Comparison of ENCODE assay signal across 24 cellular contexts in genomic region chr17:71625330-71625729, GRCh38.
DNase-seq lines count a peak whose midpoint lies in the region; ATAC-seq, FAIRE-seq and TF ChIP-seq lines count a peak whose summit lies in the region.
"Had no signal": no experiment of that assay in that cellular context is flagged by ENCODE, and none has a peak within 500 bp of the region (broad histone marks: within the 10 kb centered on the region; RNA-seq: fewer than 3 reads in every experiment).

No MANE protein-coding gene starts in this region.

- no peaks in the 10 kb centered on the region for H3K9me1 ChIP-seq in keratinocyte (ENCODE audit: control insufficient read depth, extremely low read depth, insufficient read depth, low read length)

- no peak overlapping the region for H3K4me3 ChIP-seq in GM23338
- no peak overlapping the region for H3K4me3 ChIP-seq in keratinocyte (ENCODE audit: control insufficient read depth in 2 of 3, extremely low read depth in 1 of 3, insufficient read depth in 2 of 3, low read depth in 1 of 3, low read length in 3 of 3)
- no peak overlapping the region for H3K4me3 ChIP-seq in upper lobe of right lung
- H3K4me3 ChIP-seq in endodermal cell (ENCODE audit: low read length) = no peak overlapping the region
- H3K4me3 ChIP-seq in lower leg skin (ENCODE audit: low read depth, poor library complexity, severe bottlenecking) = no peak overlapping the region
- H3K4me3 ChIP-seq: BLaER1, GM12878 had no signal

- H3K4me1 ChIP-seq in GM23338 (ENCODE audit: insufficient read depth) (no peaks in the 10 kb centered on the region), keratinocyte (ENCODE audit: control insufficient read depth, extremely low read depth, insufficient read depth, low read length) (no peaks in the 10 kb centered on the region), upper lobe of right lung (no peaks in the 10 kb centered on the region), endodermal cell (ENCODE audit: control insufficient read depth, insufficient read depth, low read length) (no peaks in the 10 kb centered on the region)
- H3K4me1 ChIP-seq: BLaER1 had no signal

- H2AFZ ChIP-seq in GM23338 (no peak overlapping the region), keratinocyte (ENCODE audit: control insufficient read depth, low read length) (peak overlapping the region; percentile 57)

- DNase-seq in GM23338 (ENCODE audit: low spot score) (peak; percentile 2), astrocyte of the hippocampus (ENCODE audit: low read depth, low spot score) (peak; percentile 24), keratinocyte (ENCODE audit: low read depth, low spot score) (no peak), upper lobe of right lung (no peak), endodermal cell (no peak), lower leg skin (ENCODE audit: low spot score in 2 of 2) (no peak)
- DNase-seq: CD4-positive, CD25-positive, alpha-beta regulatory T cell; CD8-positive, alpha-beta memory T cell; DMS 273 treated with DMSO at 0.1 percent for 48 hours; DMS79; EL; GDM1; H9 had no signal

- no peak for TF ChIP-seq POLR2A in lower leg skin (IDR thresholded peaks at IDR 0.05)

- H3K27me3 Mint-ChIP-seq in GM23338 (ENCODE audit: insufficient read depth, low read depth, poor library complexity) (no peaks in the 10 kb centered on the region), endodermal cell (ENCODE audit: insufficient read depth) (no peaks in the 10 kb centered on the region)
- H3K27me3 Mint-ChIP-seq: B cell; CD4-positive, CD25-positive, alpha-beta regulatory T cell; CD8-positive, alpha-beta memory T cell had no signal

- H3K9me3 Mint-ChIP-seq in GM23338 (no peaks in the 10 kb centered on the region), endodermal cell (no peaks in the 10 kb centered on the region)

- ATAC-seq in GM23338 (no peak), upper lobe of right lung (peak; percentile 48), GM19324 (IDR thresholded peaks at IDR 0.05; ENCODE audit: low FRiP score, unreplicated experiment) (no peak)
- ATAC-seq: GM12878, HCT116 had no signal

- dilution Hi-C loops in keratinocyte (cut with MboI; ENCODE audit: extremely low pct_ligation_motif_present, low sequenced_read_pairs) = no loop called here

- peaks cover 14% of the 10 kb centered on the region for H3K9me2 ChIP-seq in GM23338 (ENCODE audit: insufficient read depth)

- H3K36me3 ChIP-seq in GM23338 (ENCODE audit: insufficient read depth) (no peaks in the 10 kb centered on the region), keratinocyte (ENCODE audit: control insufficient read depth in 2 of 2, extremely low read depth in 1 of 2, insufficient read depth in 2 of 2, low read length in 2 of 2) (no peaks in the 10 kb centered on the region), upper lobe of right lung (no peaks in the 10 kb centered on the region), endodermal cell (ENCODE audit: control insufficient read depth, insufficient read depth, low read length) (no peaks in the 10 kb centered on the region)
- H3K36me3 ChIP-seq: BLaER1 had no signal

- H3K79me2 ChIP-seq in GM23338 (replicated peaks; ENCODE audit: insufficient read depth) (no peaks in the 10 kb centered on the region), keratinocyte (ENCODE audit: control insufficient read depth, insufficient read depth, low read length) (no peaks in the 10 kb centered on the region)

- no peak overlapping the region for H3K27ac ChIP-seq in GM23338 (ENCODE audit: low read depth)
- H3K27ac ChIP-seq in keratinocyte (ENCODE audit: control insufficient read depth, insufficient read depth, low read length) = no peak overlapping the region
- no peak overlapping the region for H3K27ac ChIP-seq in upper lobe of right lung
- H3K27ac ChIP-seq in endodermal cell (ENCODE audit: low read depth, low read length) = no peak overlapping the region
- H3K27ac ChIP-seq: 22Rv1, BLaER1, C4-2B had no signal

- H3F3A ChIP-seq in GM23338 (replicated peaks; ENCODE audit: low read depth) = no peaks in the 10 kb centered on the region

- H3K4me1 Mint-ChIP-seq in GM23338 = no peaks in the 10 kb centered on the region
- H3K4me1 Mint-ChIP-seq in endodermal cell = no peaks in the 10 kb centered on the region
- H3K4me1 Mint-ChIP-seq: B cell; CD4-positive, CD25-positive, alpha-beta regulatory T cell; CD8-positive, alpha-beta memory T cell had no signal

- 50% methylated on average over 1 of the region's 1 CpG; no CpG with 5 or more reads in 1 of the 2 experiments for WGBS in endodermal cell (ENCODE audit: insufficient coverage in 1 of 2, insufficient read length in 1 of 2), 2 experiments
- 39 to 59% methylated on average over 1 of the region's 1 CpG for WGBS in lower leg skin, 2 donors

- H3K4me2 ChIP-seq in GM23338 = no peak overlapping the region
- H3K4me2 ChIP-seq in keratinocyte (ENCODE audit: control insufficient read depth, extremely low read depth, insufficient read depth, low read depth, low read length) = no peak overlapping the region
- H3K4me2 ChIP-seq: BLaER1 had no signal

- H3K27me3 ChIP-seq in GM23338 (ENCODE audit: insufficient read depth) (no peaks in the 10 kb centered on the region), keratinocyte (ENCODE audit: control insufficient read depth, extremely low read depth, insufficient read depth, low read length) (no peaks in the 10 kb centered on the region), upper lobe of right lung (no peaks in the 10 kb centered on the region), endodermal cell (ENCODE audit: control insufficient read depth, insufficient read depth, low read length, poor library complexity, severe bottlenecking) (no peaks in the 10 kb centered on the region)
- H3K27me3 ChIP-seq: BLaER1 had no signal

- H3K36me3 Mint-ChIP-seq in GM23338 (ENCODE audit: low read depth) = no peaks in the 10 kb centered on the region; the same call in 2 of the 3 replicates
- H3K36me3 Mint-ChIP-seq in endodermal cell (ENCODE audit: low read depth) = no peaks in the 10 kb centered on the region
- H3K36me3 Mint-ChIP-seq: CD4-positive, CD25-positive, alpha-beta regulatory T cell; CD8-positive, alpha-beta memory T cell had no signal

- H3K4me3 Mint-ChIP-seq in GM23338 = no peak overlapping the region
- no peak overlapping the region for H3K4me3 Mint-ChIP-seq in endodermal cell
- H3K4me3 Mint-ChIP-seq: B cell; CD4-positive, CD25-positive, alpha-beta regulatory T cell; CD8-positive, alpha-beta memory T cell; H9 had no signal

- no peak overlapping the region for H3K9ac ChIP-seq in keratinocyte (ENCODE audit: control insufficient read depth, extremely low read depth, insufficient read depth, low read length)
- no peak overlapping the region for H3K9ac ChIP-seq in endodermal cell (ENCODE audit: extremely low read depth, low read length, poor library complexity, severe bottlenecking)
- H3K9ac ChIP-seq: BLaER1 had no signal

- intact Hi-C loops in upper lobe of right lung (cut with DNase I) = no loop called here
- intact Hi-C loops in lower leg skin (cut with DNase I; ENCODE audit: low total_unique reads) = no loop called here

- no peak overlapping the region for H3K27ac Mint-ChIP-seq in GM23338
- H3K27ac Mint-ChIP-seq in endodermal cell = no peak overlapping the region
- H3K27ac Mint-ChIP-seq: B cell; CD4-positive, CD25-positive, alpha-beta regulatory T cell; CD8-positive, alpha-beta memory T cell; H9 had no signal

- TF ChIP-seq CTCF in GM23338 (conservative IDR thresholded peaks at IDR 0.05; ENCODE audit: low read depth in 2 of 2) (no peak), keratinocyte (optimal IDR thresholded peaks at IDR 0.05 in 1 of 3, IDR thresholded peaks at IDR 0.05 in 1 of 3, conservative IDR thresholded peaks at IDR 0.05 in 1 of 3; ENCODE audit: extremely low read depth in 1 of 3, insufficient read depth in 2 of 3, low read length in 3 of 3) (no peak), upper lobe of right lung (IDR thresholded peaks at IDR 0.05) (no peak), endodermal cell (conservative IDR thresholded peaks at IDR 0.05) (no peak), lower leg skin (IDR thresholded peaks at IDR 0.05) (no peak)

- FAIRE-seq in keratinocyte (lab: Jason Lieb, UNC) = peak; percentile 44
- FAIRE-seq: A204.1, D721Med, GM12878, GM19239, H1 had no signal

- peaks cover 5% of the 10 kb centered on the region for H3K9me3 ChIP-seq in keratinocyte (ENCODE audit: control insufficient read depth, low read depth, low read length)
- no peaks in the 10 kb centered on the region for H3K9me3 ChIP-seq in upper lobe of right lung
- no peaks in the 10 kb centered on the region for H3K9me3 ChIP-seq in endodermal cell (ENCODE audit: control insufficient read depth, low read length)
- H3K9me3 ChIP-seq: BLaER1 had no signal

- no peaks in the 10 kb centered on the region for H4K20me1 ChIP-seq in GM23338 (replicated peaks; ENCODE audit: insufficient read depth)
- H4K20me1 ChIP-seq in keratinocyte (ENCODE audit: control insufficient read depth, extremely low read depth, insufficient read depth, low read length) = no peaks in the 10 kb centered on the region
- H4K20me1 ChIP-seq: BLaER1 had no signal

TF ChIP-seq in GM23338, 12 proteins besides CTCF, POLR2A, EP300 and RAD21 (continues in another document):
- no peak for TF ChIP-seq EZH2 (IDR thresholded peaks at IDR 0.05; ENCODE audit: low read depth, unreplicated experiment)
- TF ChIP-seq ZNF331 (CRISPR knock-in tag; IDR thresholded peaks at IDR 0.05; ENCODE audit: low read depth) = no peak
- no peak for TF ChIP-seq EZH2phosphoT487 (IDR thresholded peaks at IDR 0.05; ENCODE audit: unreplicated experiment)
- no peak for TF ChIP-seq JUNB (IDR thresholded peaks at IDR 0.05; ENCODE audit: unreplicated experiment)
- no peak for TF ChIP-seq ETS1 (IDR thresholded peaks at IDR 0.05)
- no peak for TF ChIP-seq STAT1 (IDR thresholded peaks at IDR 0.05; ENCODE audit: unreplicated experiment)

Comparison
In these comparisons a context has a peak if more than half of its experiments do, and no peak if none do; other contexts are left out.
1. DNase-seq: peak in GM23338 (single experiment) and astrocyte of the hippocampus (single experiment); none in keratinocyte (single experiment), upper lobe of right lung (single experiment), endodermal cell (single experiment) and lower leg skin (0 of 2).